ENCODE assay signal across 25 cellular contexts in the genomic region with DNA sequence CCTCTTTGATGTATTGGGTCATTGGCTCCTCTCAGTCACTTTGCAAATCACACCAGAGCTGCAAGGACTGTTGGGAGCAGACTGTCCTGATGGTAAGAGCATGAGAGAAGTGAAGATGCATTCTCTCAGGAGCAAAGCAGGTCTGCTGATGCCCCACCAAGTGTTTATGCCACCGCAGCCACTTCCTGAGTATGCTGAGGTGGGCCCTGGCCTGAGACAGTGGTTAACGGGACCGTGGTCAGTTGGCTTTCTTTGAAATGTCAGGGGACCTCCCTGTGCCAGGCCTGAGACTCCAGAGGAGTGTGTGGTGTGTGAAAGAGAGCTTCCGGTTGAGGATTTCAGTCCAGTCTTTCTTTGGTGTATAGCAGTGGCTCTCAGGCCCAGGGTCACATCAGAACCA.
DNase-seq lines count a peak whose midpoint lies in the region; ATAC-seq, FAIRE-seq and TF ChIP-seq lines count a peak whose summit lies in the region.
"Had no signal": no experiment of that assay in that cellular context is flagged by ENCODE, and none has a peak within 500 bp of the region (broad histone marks: within the 10 kb centered on the region; RNA-seq: fewer than 3 reads in every experiment).

No MANE protein-coding gene starts in this region.

- no peak overlapping the region for H2AFZ ChIP-seq in Loucy (ENCODE audit: low read length)
- no peak overlapping the region for H2AFZ ChIP-seq in GM12878 (ENCODE audit: control insufficient read depth, low read depth, low read length)
- no peak overlapping the region for H2AFZ ChIP-seq in neuronal stem cell (ENCODE audit: low read length)

- SMC1A ChIA-PET in GM12878 (lab: Charles Lee; ENCODE audit: uncharacterized antibody, unreplicated experiment) = interaction anchor here (0.8 kb wide), 1 partner anchor 248 kb away, joined by 3 read pairs; no protein-coding TSS in a partner anchor

- H3K4me2 ChIP-seq in Loucy (ENCODE audit: low read depth, low read length, poor library complexity, severe bottlenecking) (peak overlapping the region; percentile 34), GM12878 (ENCODE audit: control insufficient read depth, insufficient read depth) (no peak overlapping the region), neuronal stem cell (ENCODE audit: insufficient read depth, low read length, poor library complexity, severe bottlenecking) (no peak overlapping the region)

- H3K4me3 ChIP-seq in GM12865 (ENCODE audit: low read depth, low read length) = no peak overlapping the region
- H3K4me3 ChIP-seq in Loucy (ENCODE audit: low read length, poor library complexity, severe bottlenecking) = peak overlapping the region; percentile 1
- H3K4me3 ChIP-seq in GM12878 = no peak overlapping the region
- no peak overlapping the region for H3K4me3 ChIP-seq in neuronal stem cell (ENCODE audit: low read length in 2 of 2)
- H3K4me3 ChIP-seq: BLaER1 treated with 17β-estradiol and CSF1 and Interleukin-3, amounts not matched to agents 10 nM and 100 nM; K562 had no signal

- H2BK5ac ChIP-seq in neuronal stem cell (ENCODE audit: low read length) = no peak overlapping the region

- peak; percentile 34 for DNase-seq in GM12865 (ENCODE audit: low read depth)
- DNase-seq in GM12878 (ENCODE audit: low read depth, low spot score) = no peak
- DNase-seq in neuronal stem cell (ENCODE audit: low spot score) = no peak
- no peak for DNase-seq in SW480 (ENCODE audit: low spot score)
- no peak for DNase-seq in C1 segment of cervical spinal cord (lab: John Stamatoyannopoulos, UW)
- DNase-seq: AML-193; CD4-positive, alpha-beta memory T cell; COR-L47; DMS53; Kasumi-1; NCI-H1105 treated with DMSO at 0.1 percent for 48 hours; NCI-H146; NCI-H2029; NCI-H446; NCI-H524 treated with DMSO at 0.1 percent for 48 hours; NCI-H774; Right ventricle myocardium superior; RPMI8226 had no signal

- no peaks in the 10 kb centered on the region for H3K9me2 ChIP-seq in Loucy (replicated peaks; ENCODE audit: low read depth, low read length)

- no peak overlapping the region for H2AK5ac ChIP-seq in neuronal stem cell (ENCODE audit: low read depth, low read length)

- peaks cover 28% of the 10 kb centered on the region for H3K4me1 ChIP-seq in Loucy (ENCODE audit: insufficient read depth, low read length, poor library complexity, severe bottlenecking)
- no peaks in the 10 kb centered on the region for H3K4me1 ChIP-seq in GM12878 (ENCODE audit: control insufficient read depth, insufficient read depth, low read length)
- H3K4me1 ChIP-seq in neuronal stem cell (ENCODE audit: control insufficient read depth in 2 of 2, insufficient read depth in 1 of 2, low read depth in 1 of 2, low read length in 2 of 2) = peaks cover 15 to 18% of the 10 kb centered on the region in 2 donors

- no peak overlapping the region for H3K4ac ChIP-seq in neuronal stem cell (ENCODE audit: low read length)

- intact Hi-C loops in GM12878 (cut with micrococcal nuclease; ENCODE audit: unreplicated experiment) = no loop called here

- no peaks in the 10 kb centered on the region for H3K79me2 ChIP-seq in Loucy (ENCODE audit: insufficient read depth, low read length)
- no peaks in the 10 kb centered on the region for H3K79me2 ChIP-seq in GM12878 (ENCODE audit: control insufficient read depth, insufficient read depth, low read length)

- 11% methylated on average over 4 of the region's 4 CpGs for WGBS in GM12878 (ENCODE audit: insufficient coverage, insufficient replicate concordance, low lambda C conversion rate, missing lambda C conversion rate)
- WGBS in neuronal stem cell (ENCODE audit: extremely low coverage in 2 of 2, insufficient read length in 2 of 2, insufficient replicate concordance in 1 of 2), 2 donors = no CpG with 5 or more reads among the region's 4 CpGs

- no TSS peak for BruUV-seq in GM12878 (replicated peaks; lab: Mats Ljungman, UMichigan)

- H3K14ac ChIP-seq in neuronal stem cell (ENCODE audit: low read length) = no peak overlapping the region

- H3K18ac ChIP-seq in neuronal stem cell (ENCODE audit: low read length) = peak overlapping the region; percentile 11

- no peak overlapping the region for H2BK120ac ChIP-seq in neuronal stem cell (ENCODE audit: low read depth, low read length)

- H3K79me1 ChIP-seq in neuronal stem cell (ENCODE audit: low read depth, low read length) = no peaks in the 10 kb centered on the region

- TF ChIP-seq CTCF in GM12865 (IDR thresholded peaks at IDR 0.05; ENCODE audit: insufficient read depth, low read depth, low read length, missing control alignments) (no peak), Loucy (conservative IDR thresholded peaks at IDR 0.05; ENCODE audit: low read length) (no peak), GM12878 (IDR thresholded peaks at IDR 0.05 in 2 of 3, conservative IDR thresholded peaks at IDR 0.05 in 1 of 3; ENCODE audit: control insufficient read depth in 2 of 3, extremely low read depth in 1 of 3, insufficient read depth in 1 of 3, low read depth in 3 of 3, low read length in 3 of 3) (no peak)

- H3K36me3 ChIP-seq in Loucy (ENCODE audit: insufficient read depth, low read length) (no peaks in the 10 kb centered on the region), GM12878 (ENCODE audit: control insufficient read depth in 2 of 2, insufficient read depth in 2 of 2, low read length in 1 of 2) (no peaks in the 10 kb centered on the region), neuronal stem cell (replicated peaks in 1 of 2; ENCODE audit: control insufficient read depth in 2 of 2, insufficient read depth in 2 of 2, low read length in 2 of 2) (no peaks in the 10 kb centered on the region)
- H3K36me3 ChIP-seq: BLaER1 treated with 17β-estradiol and CSF1 and Interleukin-3, amounts not matched to agents 10 nM and 100 nM had no signal

- no peak for TF ChIP-seq EP300 in GM12878 (IDR thresholded peaks at IDR 0.05; ENCODE audit: borderline replicate concordance in 1 of 2, control insufficient read depth in 1 of 2, low read depth in 2 of 2, low read length in 2 of 2)

- POLR2A ChIA-PET in GM12878 (lab: Charles Lee) = no interaction called here

- no peaks in the 10 kb centered on the region for H3F3A ChIP-seq in Loucy (ENCODE audit: low read depth)

- H3K9me3 ChIP-seq in Loucy (ENCODE audit: insufficient read depth, low read depth, low read length) (no peaks in the 10 kb centered on the region), GM12878 (replicated peaks; ENCODE audit: control insufficient read depth, insufficient read depth, low read length) (no peaks in the 10 kb centered on the region), neuronal stem cell (replicated peaks in 1 of 2; ENCODE audit: control insufficient read depth in 2 of 2, insufficient read depth in 1 of 2, low read depth in 1 of 2, low read length in 2 of 2) (no peaks in the 10 kb centered on the region)

- CTCF ChIA-PET in GM12878 (lab: Yijun Ruan, JAX) = no interaction called here

- TF ChIP-seq RAD21 in GM12878 (IDR thresholded peaks at IDR 0.05; ENCODE audit: insufficient read depth, low read depth, low read length) = no peak

- H3K27me3 ChIP-seq in Loucy (ENCODE audit: insufficient read depth, low read length, poor library complexity, severe bottlenecking) = no peaks in the 10 kb centered on the region
- no peaks in the 10 kb centered on the region for H3K27me3 ChIP-seq in GM12878 (replicated peaks in 1 of 2; ENCODE audit: control insufficient read depth in 2 of 2, insufficient read depth in 2 of 2, low read length in 1 of 2)
- H3K27me3 ChIP-seq in neuronal stem cell (ENCODE audit: control insufficient read depth in 3 of 3, insufficient read depth in 3 of 3, low read depth in 1 of 3, low read length in 3 of 3) = no peaks in the 10 kb centered on the region
- H3K27me3 ChIP-seq: BLaER1 treated with 17β-estradiol and CSF1 and Interleukin-3, amounts not matched to agents 10 nM and 100 nM had no signal

- FAIRE-seq in GM12878 (lab: Jason Lieb, UNC) = no peak
- FAIRE-seq: A204.1, H54, HTR-8/SVneo, K562 had no signal

- no peak overlapping the region for H2BK12ac ChIP-seq in neuronal stem cell (ENCODE audit: low read length)

- H3K9ac ChIP-seq in Loucy (ENCODE audit: low read depth, low read length, poor library complexity, severe bottlenecking) = no peak overlapping the region
- H3K9ac ChIP-seq in GM12878 (ENCODE audit: control insufficient read depth, insufficient read depth, low read length) = no peak overlapping the region
- no peak overlapping the region for H3K9ac ChIP-seq in neuronal stem cell (ENCODE audit: low read depth, low read length, poor library complexity)
- H3K9ac ChIP-seq: BLaER1 treated with 17β-estradiol and CSF1 and Interleukin-3, amounts not matched to agents 10 nM and 100 nM had no signal

- no peak overlapping the region for H4K91ac ChIP-seq in neuronal stem cell (ENCODE audit: low read depth, low read length, poor library complexity)

- H4K20me1 ChIP-seq in Loucy (ENCODE audit: insufficient read depth, low read length, poor library complexity, severe bottlenecking) (no peaks in the 10 kb centered on the region), GM12878 (ENCODE audit: control insufficient read depth, insufficient read depth) (no peaks in the 10 kb centered on the region)
- H4K20me1 ChIP-seq: BLaER1 treated with 17β-estradiol and CSF1 and Interleukin-3, amounts not matched to agents 10 nM and 100 nM had no signal

- TF ChIP-seq POLR2A in GM12878 (IDR thresholded peaks at IDR 0.05; ENCODE audit: low read depth, low read length) = no peak

- RAD21 ChIA-PET in GM12878 (lab: Charles Lee; ENCODE audit: unreplicated experiment) = no interaction called here

- in situ Hi-C loops in GM12878 (cut with MboI) = no loop called here

- ATAC-seq in GM12878 (peak; percentile 61), GM18502 (IDR thresholded peaks at IDR 0.05; ENCODE audit: poor library complexity, unreplicated experiment) (no peak)
- ATAC-seq: K562 had no signal

- no peak overlapping the region for H2BK15ac ChIP-seq in neuronal stem cell (ENCODE audit: low read length)

- no peak overlapping the region for H3K27ac ChIP-seq in GM12878 (ENCODE audit: control insufficient read depth, insufficient read depth)
- H3K27ac ChIP-seq in neuronal stem cell (replicated peaks; ENCODE audit: low read length) = no peak overlapping the region
- H3K27ac ChIP-seq: BLaER1 treated with 17β-estradiol and CSF1 and Interleukin-3, amounts not matched to agents 10 nM and 100 nM had no signal

- no peak overlapping the region for H3K23ac ChIP-seq in neuronal stem cell (ENCODE audit: low read depth, low read length, poor library complexity)

- H4K8ac ChIP-seq in neuronal stem cell (ENCODE audit: low read depth, low read length) = no peak overlapping the region

TF ChIP-seq in GM12878, 131 proteins besides CTCF, POLR2A, EP300 and RAD21 (continues in another document):
- TF ChIP-seq POLR2AphosphoS5 (IDR thresholded peaks at IDR 0.05; ENCODE audit: low read length) = no peak
- no peak for TF ChIP-seq ATF7 (IDR thresholded peaks at IDR 0.05; ENCODE audit: low read depth)
- TF ChIP-seq NR2C2 (IDR thresholded peaks at IDR 0.05; ENCODE audit: borderline replicate concordance, control insufficient read depth, insufficient read length, low read depth) = no peak
- no peak for TF ChIP-seq CBX3 (IDR thresholded peaks at IDR 0.05; ENCODE audit: borderline replicate concordance, low read depth)
- TF ChIP-seq NBN (IDR thresholded peaks at IDR 0.05) = no peak
- TF ChIP-seq SMC3 (IDR thresholded peaks at IDR 0.05; ENCODE audit: borderline replicate concordance, low read length) = no peak
- TF ChIP-seq BRCA1 (IDR thresholded peaks at IDR 0.05; ENCODE audit: low read depth, low read length) = no peak
- no peak for TF ChIP-seq MEF2A (IDR thresholded peaks at IDR 0.05; ENCODE audit: insufficient read depth, low read depth, low read length)
